Comparison of ENCODE assay signal across 9 cellular contexts in the genomic region with DNA sequence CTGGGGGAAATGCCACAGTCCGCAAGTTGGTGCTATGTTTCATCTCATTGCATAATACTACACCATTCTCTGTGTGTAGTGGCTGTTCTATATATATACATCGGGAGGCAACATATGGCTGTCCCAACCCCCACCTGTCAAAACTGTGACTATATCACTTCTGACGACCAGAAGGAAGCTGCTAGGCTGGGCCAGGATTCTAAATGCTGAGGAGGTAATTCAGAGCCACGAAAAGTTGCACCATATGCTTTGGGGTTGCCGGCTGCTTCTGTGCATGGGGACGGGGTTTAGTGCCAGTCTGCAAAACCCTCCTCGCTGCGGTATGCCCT. TPM values are rescaled to one million over a fixed set of nuclear protein-coding genes. Genes with fewer than 3 reads are reported as not detected.
DNase-seq lines count a peak whose midpoint lies in the region; TF ChIP-seq lines count a peak whose summit lies in the region.
"Had no signal": no experiment of that assay in that cellular context is flagged by ENCODE, and none has a peak within 500 bp of the region (broad histone marks: within the 10 kb centered on the region; RNA-seq: fewer than 3 reads in every experiment).

No MANE protein-coding gene starts in this region.

- no peak overlapping the region for H3K9ac ChIP-seq in mesenchymal stem cell (ENCODE audit: low read length)
- no peak overlapping the region for H3K9ac ChIP-seq in neuronal stem cell (ENCODE audit: low read depth, low read length, poor library complexity)

- H3K4me3 ChIP-seq in testis = peak overlapping the region; percentile 44 to 54
- H3K4me3 ChIP-seq in mesenchymal stem cell (ENCODE audit: insufficient read depth in 1 of 2, low read depth in 1 of 2, low read length in 2 of 2) = peak overlapping the region in 1 of 2 experiments; percentile 75
- H3K4me3 ChIP-seq in neuronal stem cell (ENCODE audit: low read length in 2 of 2) = no peak overlapping the region

- no peaks in the 10 kb centered on the region for H3K36me3 Mint-ChIP-seq in activated naive CD4-positive, alpha-beta T cell treated with anti-CD3 and anti-CD28 coated beads for 36 hours (ENCODE audit: low read depth)

- H4K91ac ChIP-seq in mesenchymal stem cell (ENCODE audit: low read length) = no peak overlapping the region
- H4K91ac ChIP-seq in neuronal stem cell (ENCODE audit: low read depth, low read length, poor library complexity) = no peak overlapping the region

- H3K23ac ChIP-seq in mesenchymal stem cell (ENCODE audit: low read length in 2 of 2) (no peak overlapping the region), neuronal stem cell (ENCODE audit: low read depth, low read length, poor library complexity) (no peak overlapping the region)

- intact Hi-C loops in activated naive CD4-positive, alpha-beta T cell treated with anti-CD3 and anti-CD28 coated beads for 36 hours (cut with micrococcal nuclease) = loop anchor here (5.0 kb wide), 2 partner anchors 232 to 587 kb away; no protein-coding TSS in a partner anchor
- intact Hi-C loops in testis (cut with DNase I; ENCODE audit: low total_unique reads) = no loop called here

- H3K9me3 ChIP-seq in testis = no peaks in the 10 kb centered on the region
- no peaks in the 10 kb centered on the region for H3K9me3 ChIP-seq in mesenchymal stem cell (ENCODE audit: control insufficient read depth, low read length)
- H3K9me3 ChIP-seq in neuronal stem cell (replicated peaks in 1 of 2; ENCODE audit: control insufficient read depth in 2 of 2, insufficient read depth in 1 of 2, low read depth in 1 of 2, low read length in 2 of 2) = no peaks in the 10 kb centered on the region

- H2BK120ac ChIP-seq in mesenchymal stem cell (ENCODE audit: low read depth, low read length) (no peak overlapping the region), neuronal stem cell (ENCODE audit: low read depth, low read length) (no peak overlapping the region)

- H2BK12ac ChIP-seq in mesenchymal stem cell (ENCODE audit: low read length in 2 of 2) = no peak overlapping the region
- no peak overlapping the region for H2BK12ac ChIP-seq in neuronal stem cell (ENCODE audit: low read length)

- H3K9me3 Mint-ChIP-seq in activated naive CD4-positive, alpha-beta T cell treated with anti-CD3 and anti-CD28 coated beads for 36 hours = no peaks in the 10 kb centered on the region

- H3K27me3 ChIP-seq in testis (no peaks in the 10 kb centered on the region), mesenchymal stem cell (ENCODE audit: control insufficient read depth in 1 of 2, insufficient read depth in 1 of 2, low read length in 2 of 2) (peaks cover 0 to 56% of the 10 kb centered on the region in 2 experiments), neuronal stem cell (ENCODE audit: control insufficient read depth in 3 of 3, insufficient read depth in 3 of 3, low read depth in 1 of 3, low read length in 3 of 3) (no peaks in the 10 kb centered on the region)

- H3K14ac ChIP-seq in mesenchymal stem cell (ENCODE audit: low read length in 2 of 2) (peak overlapping the region in 1 of 2 experiments; percentile 66), neuronal stem cell (ENCODE audit: low read length) (no peak overlapping the region)

- H3K4ac ChIP-seq in mesenchymal stem cell (ENCODE audit: low read depth in 1 of 2, low read length in 2 of 2) = no peak overlapping the region
- H3K4ac ChIP-seq in neuronal stem cell (ENCODE audit: low read length) = no peak overlapping the region

- H3K79me1 ChIP-seq in mesenchymal stem cell (replicated peaks; ENCODE audit: low read length, poor library complexity, severe bottlenecking) (no peaks in the 10 kb centered on the region), neuronal stem cell (ENCODE audit: low read depth, low read length) (no peaks in the 10 kb centered on the region)

- H3K4me1 Mint-ChIP-seq in activated naive CD4-positive, alpha-beta T cell treated with anti-CD3 and anti-CD28 coated beads for 36 hours (ENCODE audit: low read depth) = peaks cover 10% of the 10 kb centered on the region

- H3K4me2 ChIP-seq in mesenchymal stem cell (ENCODE audit: low read length, poor library complexity, severe bottlenecking) (no peak overlapping the region), neuronal stem cell (ENCODE audit: insufficient read depth, low read length, poor library complexity, severe bottlenecking) (no peak overlapping the region)

- H2AFZ ChIP-seq in mesenchymal stem cell (ENCODE audit: low read depth, low read length) (no peak overlapping the region), neuronal stem cell (ENCODE audit: low read length) (no peak overlapping the region)

- WGBS in testis, 2 donors = 45 to 54% methylated on average over 8 of the region's 8 CpGs
- WGBS in mesenchymal stem cell = 90% methylated on average over 7 of the region's 8 CpGs
- no CpG with 5 or more reads among the region's 8 CpGs for WGBS in neuronal stem cell (ENCODE audit: extremely low coverage in 2 of 2, insufficient read length in 2 of 2, insufficient replicate concordance in 1 of 2), 2 donors

- H4K8ac ChIP-seq in mesenchymal stem cell (ENCODE audit: low read length) (no peak overlapping the region), neuronal stem cell (ENCODE audit: low read depth, low read length) (no peak overlapping the region)

- CTCF ChIA-PET in activated naive CD4-positive, alpha-beta T cell treated with anti-CD3 and anti-CD28 coated beads for 36 hours (lab: Charles Lee) = interaction anchor here (0.6 to 2.4 kb wide), 2 partner anchors 247 to 299 kb away, joined by 3 to 15 read pairs; no protein-coding TSS in a partner anchor

- no peak for TF ChIP-seq POLR2A in testis (IDR thresholded peaks at IDR 0.05)

- H3K27ac ChIP-seq in cingulate gyrus (ENCODE audit: low read depth, low read length) (peak overlapping the region; percentile 39), testis (no peak overlapping the region), mesenchymal stem cell (ENCODE audit: low read length, poor library complexity, severe bottlenecking) (no peak overlapping the region), neuronal stem cell (replicated peaks; ENCODE audit: low read length) (no peak overlapping the region)

- H3K18ac ChIP-seq in mesenchymal stem cell (ENCODE audit: low read depth in 1 of 2, low read length in 2 of 2) (no peak overlapping the region), neuronal stem cell (ENCODE audit: low read length) (no peak overlapping the region)

- H3K4me1 ChIP-seq in testis (no peaks in the 10 kb centered on the region), mesenchymal stem cell (ENCODE audit: control insufficient read depth, insufficient read depth, low read depth, low read length) (peaks cover 5% of the 10 kb centered on the region), neuronal stem cell (ENCODE audit: control insufficient read depth in 2 of 2, insufficient read depth in 1 of 2, low read depth in 1 of 2, low read length in 2 of 2) (peaks cover 11 to 27% of the 10 kb centered on the region in 2 donors)

- no peak for TF ChIP-seq CTCF in testis (IDR thresholded peaks at IDR 0.05)

- H3K27ac Mint-ChIP-seq in activated naive CD4-positive, alpha-beta T cell treated with anti-CD3 and anti-CD28 coated beads for 36 hours = no peak overlapping the region

- no peaks in the 10 kb centered on the region for H3K27me3 Mint-ChIP-seq in activated naive CD4-positive, alpha-beta T cell treated with anti-CD3 and anti-CD28 coated beads for 36 hours (ENCODE audit: low read depth)

- H2BK5ac ChIP-seq in mesenchymal stem cell (ENCODE audit: low read depth, low read length, poor library complexity, severe bottlenecking) (no peak overlapping the region), neuronal stem cell (ENCODE audit: low read length) (no peak overlapping the region)

- DNase-seq in activated naive CD4-positive, alpha-beta T cell treated with anti-CD3 and anti-CD28 coated beads for 36 hours = peak; percentile 17
- no peak for DNase-seq in activated naive CD4-positive, alpha-beta T cell treated with anti-CD3 and anti-CD28 coated beads, Interleukin-2, amount 50 U/mL, for 16 hours
- peak; percentile 90 for DNase-seq in NOMO-1 treated with dmso at 0.1 percent for 144 hours (lab: John Stamatoyannopoulos, UW; ENCODE audit: unreplicated experiment)
- DNase-seq in testis = no peak
- no peak for DNase-seq in NCI-H2081 (lab: John Stamatoyannopoulos, UW)
- DNase-seq in mesenchymal stem cell = no peak
- no peak for DNase-seq in neuronal stem cell (ENCODE audit: low spot score)
- DNase-seq: GDM1 had no signal

- H2BK15ac ChIP-seq in mesenchymal stem cell (ENCODE audit: low read depth, poor library complexity, severe bottlenecking) (no peak overlapping the region), neuronal stem cell (ENCODE audit: low read length) (no peak overlapping the region)

- H3K4me3 Mint-ChIP-seq in activated naive CD4-positive, alpha-beta T cell treated with anti-CD3 and anti-CD28 coated beads for 36 hours = peak overlapping the region; percentile 63

- H2AK5ac ChIP-seq in mesenchymal stem cell (ENCODE audit: low read length, severe bottlenecking) = no peak overlapping the region
- H2AK5ac ChIP-seq in neuronal stem cell (ENCODE audit: low read depth, low read length) = no peak overlapping the region

- no peaks in the 10 kb centered on the region for H3K36me3 ChIP-seq in testis (ENCODE audit: low read depth, missing control alignments)
- no peaks in the 10 kb centered on the region for H3K36me3 ChIP-seq in mesenchymal stem cell (ENCODE audit: control insufficient read depth in 1 of 2, insufficient read depth in 2 of 2, low read depth in 1 of 2, low read length in 2 of 2)
- H3K36me3 ChIP-seq in neuronal stem cell (replicated peaks in 1 of 2; ENCODE audit: control insufficient read depth in 2 of 2, insufficient read depth in 2 of 2, low read length in 2 of 2) = peaks cover 6 to 45% of the 10 kb centered on the region in 2 donors

RNA-seq across cellular contexts. Expression of a gene that starts 50.5 kb away (rescaled TPM):
- total RNA-seq in activated naive CD4-positive, alpha-beta T cell treated with anti-CD3 and anti-CD28 coated beads for 36 hours = under 1 TPM; 0.17 to 0.30 TPM
- total RNA-seq in testis = 1 to 10 TPM; 1.1 to 1.4 TPM
- 0.69 TPM for polyA plus RNA-seq in testis (ENCODE audit: insufficient read depth, low read depth, low replicate concordance)
- polyA plus RNA-seq in mesenchymal stem cell (2013, experiment 1 of 2) = 1.7 TPM
- polyA plus RNA-seq in mesenchymal stem cell (2013, experiment 2 of 2) = 1.9 TPM
- 7.9 TPM for polyA plus RNA-seq in neuronal stem cell (2013, experiment 1 of 2)
- polyA plus RNA-seq in neuronal stem cell (2013, experiment 2 of 2) = 7.8 TPM

Comparison
In these comparisons a context has a peak if more than half of its experiments do, and no peak if none do; other contexts are left out.
1. DNase-seq: peak in activated naive CD4-positive, alpha-beta T cell treated with anti-CD3 and anti-CD28 coated beads for 36 hours (single experiment) and NOMO-1 treated with dmso at 0.1 percent for 144 hours (single experiment); none in activated naive CD4-positive, alpha-beta T cell treated with anti-CD3 and anti-CD28 coated beads, Interleukin-2, amount 50 U/mL, for 16 hours (single experiment), testis (single experiment), NCI-H2081 (0 of 2), mesenchymal stem cell (single experiment) and neuronal stem cell (single experiment).
2. H3K4me3 ChIP-seq: peak in testis (2 of 2); none in neuronal stem cell (0 of 2).